9 cellular contexts compared by ENCODE assay signal in the genomic region with DNA sequence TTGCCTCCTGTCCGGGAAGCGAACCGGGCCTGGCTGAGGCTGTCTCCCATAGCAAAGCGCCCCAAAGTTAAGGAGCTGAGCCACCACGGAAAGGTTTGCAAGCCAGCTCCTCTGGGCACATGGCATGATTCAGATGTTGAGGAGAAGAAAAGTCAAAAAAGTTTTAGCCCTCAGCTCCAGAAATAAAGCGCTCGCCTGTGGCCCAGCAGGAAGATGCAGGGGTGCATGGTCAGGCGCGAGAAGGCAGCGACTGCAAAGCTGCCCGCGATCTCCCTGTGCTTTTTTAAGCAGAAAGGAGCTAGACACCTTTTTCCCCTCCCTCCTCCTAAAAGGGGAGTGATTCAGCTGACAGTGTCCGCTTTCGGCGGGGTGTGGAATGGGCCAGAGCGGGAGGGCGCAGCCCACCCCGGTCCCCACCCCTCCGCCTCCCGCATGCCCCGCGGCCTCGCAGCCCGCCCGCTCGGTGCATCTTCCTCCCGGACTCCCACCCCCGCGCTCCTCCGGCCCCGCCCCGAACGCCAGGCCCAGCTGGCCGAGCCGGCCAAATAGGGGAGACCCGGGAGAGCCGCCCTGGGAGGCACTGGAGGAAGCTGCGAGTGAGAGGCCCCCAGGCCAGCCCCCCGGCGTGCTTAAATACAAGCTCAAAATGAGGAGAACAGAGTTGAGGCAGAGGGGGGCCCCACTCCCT. TPM values are rescaled to one million over a fixed set of nuclear protein-coding genes. Genes with fewer than 3 reads are reported as not detected.
DNase-seq lines count a peak whose midpoint lies in the region; ATAC-seq, FAIRE-seq and TF ChIP-seq lines count a peak whose summit lies in the region.
"Had no signal": no experiment of that assay in that cellular context is flagged by ENCODE, and none has a peak within 500 bp of the region (broad histone marks: within the 10 kb centered on the region; RNA-seq: fewer than 3 reads in every experiment).

A gene with protein sequence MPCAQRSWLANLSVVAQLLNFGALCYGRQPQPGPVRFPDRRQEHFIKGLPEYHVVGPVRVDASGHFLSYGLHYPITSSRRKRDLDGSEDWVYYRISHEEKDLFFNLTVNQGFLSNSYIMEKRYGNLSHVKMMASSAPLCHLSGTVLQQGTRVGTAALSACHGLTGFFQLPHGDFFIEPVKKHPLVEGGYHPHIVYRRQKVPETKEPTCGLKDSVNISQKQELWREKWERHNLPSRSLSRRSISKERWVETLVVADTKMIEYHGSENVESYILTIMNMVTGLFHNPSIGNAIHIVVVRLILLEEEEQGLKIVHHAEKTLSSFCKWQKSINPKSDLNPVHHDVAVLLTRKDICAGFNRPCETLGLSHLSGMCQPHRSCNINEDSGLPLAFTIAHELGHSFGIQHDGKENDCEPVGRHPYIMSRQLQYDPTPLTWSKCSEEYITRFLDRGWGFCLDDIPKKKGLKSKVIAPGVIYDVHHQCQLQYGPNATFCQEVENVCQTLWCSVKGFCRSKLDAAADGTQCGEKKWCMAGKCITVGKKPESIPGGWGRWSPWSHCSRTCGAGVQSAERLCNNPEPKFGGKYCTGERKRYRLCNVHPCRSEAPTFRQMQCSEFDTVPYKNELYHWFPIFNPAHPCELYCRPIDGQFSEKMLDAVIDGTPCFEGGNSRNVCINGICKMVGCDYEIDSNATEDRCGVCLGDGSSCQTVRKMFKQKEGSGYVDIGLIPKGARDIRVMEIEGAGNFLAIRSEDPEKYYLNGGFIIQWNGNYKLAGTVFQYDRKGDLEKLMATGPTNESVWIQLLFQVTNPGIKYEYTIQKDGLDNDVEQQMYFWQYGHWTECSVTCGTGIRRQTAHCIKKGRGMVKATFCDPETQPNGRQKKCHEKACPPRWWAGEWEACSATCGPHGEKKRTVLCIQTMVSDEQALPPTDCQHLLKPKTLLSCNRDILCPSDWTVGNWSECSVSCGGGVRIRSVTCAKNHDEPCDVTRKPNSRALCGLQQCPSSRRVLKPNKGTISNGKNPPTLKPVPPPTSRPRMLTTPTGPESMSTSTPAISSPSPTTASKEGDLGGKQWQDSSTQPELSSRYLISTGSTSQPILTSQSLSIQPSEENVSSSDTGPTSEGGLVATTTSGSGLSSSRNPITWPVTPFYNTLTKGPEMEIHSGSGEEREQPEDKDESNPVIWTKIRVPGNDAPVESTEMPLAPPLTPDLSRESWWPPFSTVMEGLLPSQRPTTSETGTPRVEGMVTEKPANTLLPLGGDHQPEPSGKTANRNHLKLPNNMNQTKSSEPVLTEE (N-terminal part only) (minus strand): TSS at position 260 of the 688 bp plus-strand sequence. CDS start 134 bp downstream, at position 126.

- TF ChIP-seq CTCF in RWPE1 (conservative IDR thresholded peaks at IDR 0.05; ENCODE audit: low read depth) (no peak), foreskin keratinocyte (conservative IDR thresholded peaks at IDR 0.05) (no peak), pancreas (IDR thresholded peaks at IDR 0.05) (no peak)

- ATAC-seq in foreskin keratinocyte (peak; percentile 66), pancreas (peak; percentile 42 to 72 (median 66)), HG02588 (IDR thresholded peaks at IDR 0.05; ENCODE audit: unreplicated experiment) (no peak)
- ATAC-seq: left colon had no signal

- no peak for FAIRE-seq in pancreas (lab: Jason Lieb, UNC)

- intact Hi-C loops in pancreas (cut with DNase I) = no loop called here

- H3K4me1 ChIP-seq in foreskin keratinocyte (no peaks in the 10 kb centered on the region), pancreas (no peaks in the 10 kb centered on the region)

- POLR2A ChIA-PET in RWPE1 (lab: Yijun Ruan, JAX; ENCODE audit: low non-redundant PET) = no interaction called here

- peak within 1 kb of the TSS in 2 of 4 donors; percentile 12 to 40 for H3K4me3 ChIP-seq in pancreas

- H3K36me3 ChIP-seq in pancreas = no peaks in the 10 kb centered on the region

- H3K27ac ChIP-seq in RWPE1 (no peak within 1 kb of the TSS), foreskin keratinocyte (no peak within 1 kb of the TSS), pancreas (no peak within 1 kb of the TSS)

- H3K9me3 ChIP-seq in pancreas = no peaks in the 10 kb centered on the region

- DNase-seq in RWPE1 (ENCODE audit: low spot score) (peak; percentile 19), foreskin keratinocyte (peak in 1 of 2 donors; percentile 31), pancreas (peak; percentile 7 to 67 (median 26)), NOMO-1 treated with DMSO at 0.1 percent for 48 hours (lab: John Stamatoyannopoulos, UW; ENCODE audit: unreplicated experiment) (no peak), NCI-H774 (lab: John Stamatoyannopoulos, UW) (no peak), G401 (ENCODE audit: low spot score) (no peak)

- WGBS in pancreas, 2 donors = 4 to 5% methylated on average over 30 to 40 of the region's 40 CpGs

- in situ Hi-C loops in G401 (cut with HindIII; ENCODE audit: low sequenced_read_pairs) = no loop called here

- CTCF ChIA-PET in RWPE1 (lab: Yijun Ruan, JAX) = interaction anchor here (0.6 kb wide), 1 partner anchor 1271 kb away, joined by 3 read pairs; no protein-coding TSS in a partner anchor

- TF ChIP-seq POLR2A in GM19099 (IDR thresholded peaks at IDR 0.05; ENCODE audit: extremely low read depth, insufficient read length, low read depth) = peak; percentile 41

- H3K27me3 ChIP-seq in foreskin keratinocyte = peaks cover 53% of the 10 kb centered on the region
- peaks cover 0 to 6% (median 0%) of the 10 kb centered on the region in 4 donors for H3K27me3 ChIP-seq in pancreas

RNA-seq across cellular contexts. Expression of the gene that starts here (rescaled TPM):
- total RNA-seq in foreskin keratinocyte (0.14 and 0.41 TPM in 2 replicates), pancreas (1 to 10 TPM in 2 of 6 donors, under 1 TPM in 4; 0.31 to 4.2 (median 0.60) TPM)
- polyA plus RNA-seq in foreskin keratinocyte (0.06 and 0.13 TPM in 2 replicates), pancreas (under 1 TPM; 0.34 to 0.42 TPM)
- not detected in 2 replicates for total RNA-seq in G401 (2014; rRNA removed; shearing (Covaris generic))

Comparison
In these comparisons a context has a peak if more than half of its experiments do, and no peak if none do; other contexts are left out.
1. Peak in ATAC-seq in foreskin keratinocyte; RNA of the gene not detected or under 1 TPM.
2. DNase-seq: peak in RWPE1 (single experiment) and pancreas (6 of 6); none in NOMO-1 treated with DMSO at 0.1 percent for 48 hours (single experiment), NCI-H774 (single experiment) and G401 (single experiment).